In the genomic region with DNA sequence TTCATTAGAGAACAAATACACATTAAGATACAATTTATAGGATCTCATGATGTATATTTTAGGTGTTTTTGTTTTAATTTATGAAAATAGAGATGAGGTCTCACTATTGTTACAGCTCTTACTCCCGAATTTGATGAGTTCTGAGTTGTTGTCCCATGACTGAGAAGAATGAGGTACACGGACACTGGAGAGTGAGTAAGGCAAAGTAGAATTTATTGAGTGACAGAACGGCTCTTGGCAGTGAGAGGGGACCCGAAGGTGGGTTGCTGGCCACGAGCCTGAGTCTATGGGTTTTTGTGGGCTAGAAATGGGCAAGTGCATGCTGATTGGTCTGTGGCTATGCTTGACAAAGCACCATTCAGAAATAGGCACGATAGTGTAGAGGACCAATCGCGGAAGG, we compare ENCODE assay signal across 28 cellular contexts. TPM values are rescaled to one million over a fixed set of nuclear protein-coding genes. Genes with fewer than 3 reads are reported as not detected.
"Had no signal": no experiment of that assay in that cellular context is flagged by ENCODE, and none has a peak within 500 bp of the region (broad histone marks: within the 10 kb centered on the region; RNA-seq: fewer than 3 reads in every experiment).

No MANE protein-coding gene starts in this region.

- H3K4me1 ChIP-seq: Peyer's patch had no signal

- H3K27ac ChIP-seq: cardiac muscle cell, KMS-11, Peyer's patch had no signal

- H3K9ac ChIP-seq: KMS-11 had no signal

- H3K27me3 ChIP-seq: cardiac muscle cell, MG63, Peyer's patch had no signal

- ATAC-seq: activated CD8-positive, alpha-beta T cell treated with anti-CD3 and anti-CD28 coated beads, Interleukin-2, amount 10 ng/mL, durations not matched to agents 7 days and 5 days; activated naive CD4-positive, alpha-beta T cell treated with anti-CD3 and anti-CD28 coated beads, Interleukin-2, amount 50 U/mL, for 72 hours; activated naive CD8-positive, alpha-beta T cell treated with anti-CD3 and anti-CD28 coated beads, Interleukin-2, amount 50 U/mL, for 24 hours; T-helper 17 cell; WTC11 had no signal

- H3K36me3 ChIP-seq: cardiac muscle cell, Peyer's patch had no signal

- H3K4me3 ChIP-seq: cardiac muscle cell, MG63, Peyer's patch had no signal

- H3K4me2 ChIP-seq: KMS-11 had no signal

- H3K9me3 ChIP-seq: MG63, Peyer's patch had no signal

- DNase-seq: activated CD4-positive, alpha-beta T cell treated with anti-CD3 and anti-CD28 coated beads for 48 hours; activated CD4-positive, alpha-beta T cell treated with anti-CD3 and anti-CD28 coated beads, Interleukin-2, amount 50 U/mL, for 4 hours; activated CD4-positive, CD25-positive, alpha-beta regulatory T cell treated with anti-CD3 and anti-CD28 coated beads, Interleukin-2, amount 50 U/mL, for 72 hours; activated CD8-positive, alpha-beta memory T cell treated with anti-CD3 and anti-CD28 coated beads, Interleukin-2, amount 50 U/mL, for 48 hours; activated CD8-positive, alpha-beta T cell treated with anti-CD3 and anti-CD28 coated beads, Interleukin-2, amount 10 ng/mL, durations not matched to agents 7 days and 5 days; activated naive CD8-positive, alpha-beta T cell treated with anti-CD3 and anti-CD28 coated beads, Interleukin-2, amount 50 U/mL, for 24 hours; activated T-cell treated with anti-CD3 and anti-CD28 coated beads, Interleukin-2, amount 50 U/mL, for 1 hour; amygdala; MG63; NCI-H146; NCI-H187 treated with DMSO at 0.1 percent for 48 hours; NCI-H2081 treated with DMSO at 0.1 percent for 48 hours; NCI-H2171; NCI-H345; NCI-H510A treated with DMSO at 0.1 percent for 48 hours; NCI-H69; NK-92 treated with Interleukin-12 subunit alpha and Interleukin-12 subunit beta, amount 100 ng/mL, for 24 hours; OCI-M1; Peyer's patch; SHP77; T-helper 17 cell; T-helper 9 cell had no signal

RNA-seq across cellular contexts. Expression of a gene that starts 8.5 kb away (rescaled TPM):
- total RNA-seq: activated naive CD4-positive, alpha-beta T cell treated with anti-CD3 and anti-CD28 coated beads, Interleukin-2, amount 50 U/mL, for 72 hours; astrocyte; Peyer's patch; SK-MEL-5; T-helper 17 cell; WTC11 had no signal
